In genomic region chr10:71852335-71852937, GRCh38 we compare ENCODE assay signal across 9 cellular contexts. TPM values are rescaled to one million over a fixed set of nuclear protein-coding genes. Genes with fewer than 3 reads are reported as not detected.
DNase-seq lines count a peak whose midpoint lies in the region; ATAC-seq and TF ChIP-seq lines count a peak whose summit lies in the region.
"Had no signal": no experiment of that assay in that cellular context is flagged by ENCODE, and none has a peak within 500 bp of the region (broad histone marks: within the 10 kb centered on the region; RNA-seq: fewer than 3 reads in every experiment).

No MANE protein-coding gene starts in this region.

- POLR2A ChIA-PET in OCI-LY7 (lab: Charles Lee), result interaction anchor here (1.1 to 5.6 kb wide), 5 partner anchors 8 to 26 kb away, joined by 4 to 42 read pairs (median 9); no protein-coding TSS in a partner anchor

- H3K4me1 ChIP-seq in GM23338 (ENCODE audit: insufficient read depth) (peaks cover 21% of the 10 kb centered on the region), OCI-LY7 (ENCODE audit: insufficient read depth, low read length, poor library complexity, severe bottlenecking) (peaks cover 51% of the 10 kb centered on the region), heart left ventricle (peaks cover 0 to 42% (median 31%) of the 10 kb centered on the region in 12 donors), spleen (peaks cover 10 to 49% (median 45%) of the 10 kb centered on the region in 6 donors), testis (peaks cover 21% of the 10 kb centered on the region)

- no peak for DNase-seq in GM23338 (ENCODE audit: low spot score)
- DNase-seq in OCI-LY7 (ENCODE audit: low spot score), result peak; percentile 58
- peak; percentile 53 to 83 (median 59) for DNase-seq in heart left ventricle
- peak; percentile 91 for DNase-seq in spleen
- DNase-seq in testis, result no peak
- no peak for DNase-seq in GF-D8 (lab: John Stamatoyannopoulos, UW)
- DNase-seq in RPMI8226, result no peak
- DNase-seq: NCI-H1048 had no signal

- H3K9me3 ChIP-seq in OCI-LY7 (ENCODE audit: low read length) (no peaks in the 10 kb centered on the region), heart left ventricle (no peaks in the 10 kb centered on the region), spleen (no peaks in the 10 kb centered on the region), testis (no peaks in the 10 kb centered on the region)

- H3K36me3 ChIP-seq in GM23338 (ENCODE audit: insufficient read depth) (no peaks in the 10 kb centered on the region), OCI-LY7 (ENCODE audit: insufficient read depth, low read length) (peaks cover 7% of the 10 kb centered on the region; the same call in 1 of the 2 replicates), heart left ventricle (no peaks in the 10 kb centered on the region), spleen (peaks cover 0 to 4% (median 0%) of the 10 kb centered on the region in 6 donors), testis (ENCODE audit: low read depth, missing control alignments) (no peaks in the 10 kb centered on the region)

- no peaks in the 10 kb centered on the region for H3F3A ChIP-seq in GM23338 (replicated peaks; ENCODE audit: low read depth)

- H3K36me3 Mint-ChIP-seq in GM23338 (ENCODE audit: low read depth), result no peaks in the 10 kb centered on the region

- BruUV-seq in OCI-LY7 (replicated peaks; lab: Mats Ljungman, UMichigan), result no TSS peak

- H3K27ac ChIP-seq in GM23338 (ENCODE audit: low read depth) (no peak overlapping the region), OCI-LY7 (ENCODE audit: low read depth, low read length, poor library complexity, severe bottlenecking) (peak overlapping the region; percentile 55), heart left ventricle (peak overlapping the region in 2 of 12 donors; percentile 97 to 98), spleen (peak overlapping the region in 6 of 8 donors; percentile 32 to 98 (median 96)), testis (peak overlapping the region in 1 of 2 donors; percentile 97)

- no peak for ATAC-seq in GM23338
- ATAC-seq in heart left ventricle, result peak in 1 of 4 donors; percentile 6
- ATAC-seq in activated CD4-positive, CD25-positive, alpha-beta regulatory T cell treated with anti-CD3 and anti-CD28 coated beads, Interleukin-2, amount 50 U/mL, for 24 hours, result no peak

- H3K27me3 Mint-ChIP-seq in GM23338 (ENCODE audit: insufficient read depth, low read depth, poor library complexity), result peaks cover 10% of the 10 kb centered on the region

- H3K79me2 ChIP-seq in GM23338 (replicated peaks; ENCODE audit: insufficient read depth), result peaks cover 33% of the 10 kb centered on the region
- peaks cover 36% of the 10 kb centered on the region for H3K79me2 ChIP-seq in OCI-LY7 (ENCODE audit: insufficient read depth, low read depth, low read length)

- H3K4me3 Mint-ChIP-seq in GM23338, result no peak overlapping the region

- H2AFZ ChIP-seq in GM23338, result peak overlapping the region; percentile 49; the same call in 1 of the 2 replicates
- peak overlapping the region; percentile 20 for H2AFZ ChIP-seq in OCI-LY7 (ENCODE audit: low read length)

- 0 out of 2 replicates have a peak overlapping the region, but pooled peaks have one; percentile 23 for H3K27ac Mint-ChIP-seq in GM23338

- no peak overlapping the region for H3K4me2 ChIP-seq in GM23338
- H3K4me2 ChIP-seq in OCI-LY7 (ENCODE audit: low read length), result peak overlapping the region; percentile 40

- WGBS in heart left ventricle, 4 donors, result 85 to 92% (median 87%) methylated on average over 10 to 11 of the region's 11 CpGs
- 45 to 69% (median 64%) methylated on average over 7 to 11 of the region's 11 CpGs for WGBS in spleen, 5 donors
- 70 to 72% methylated on average over 11 of the region's 11 CpGs for WGBS in testis, 2 donors

- no peaks in the 10 kb centered on the region for H3K9me3 Mint-ChIP-seq in GM23338

- H3K9me2 ChIP-seq in GM23338 (ENCODE audit: insufficient read depth) (no peaks in the 10 kb centered on the region), OCI-LY7 (ENCODE audit: insufficient read depth, low read length) (no peaks in the 10 kb centered on the region)

- CTCF ChIA-PET in OCI-LY7 (lab: Charles Lee; ENCODE audit: unreplicated experiment), result interaction anchor here (0.7 to 1.6 kb wide), 2 partner anchors 15 to 16 kb away, joined by 3 to 9 read pairs; no protein-coding TSS in a partner anchor

- H3K4me3 ChIP-seq in GM23338, result no peak overlapping the region
- no peak overlapping the region for H3K4me3 ChIP-seq in OCI-LY7 (ENCODE audit: low read depth, low read length, poor library complexity, severe bottlenecking)
- no peak overlapping the region for H3K4me3 ChIP-seq in heart left ventricle
- H3K4me3 ChIP-seq in spleen, result peak overlapping the region in 1 of 8 donors; percentile 3
- H3K4me3 ChIP-seq in testis, result no peak overlapping the region

- H4K20me1 ChIP-seq in GM23338 (replicated peaks; ENCODE audit: insufficient read depth) (peaks cover 13% of the 10 kb centered on the region), OCI-LY7 (ENCODE audit: insufficient read depth, low read length) (peaks cover 9% of the 10 kb centered on the region; the same call in 1 of the 2 replicates)

- TF ChIP-seq CTCF in GM23338 (conservative IDR thresholded peaks at IDR 0.05; ENCODE audit: low read depth in 2 of 2), result no peak
- no peak for TF ChIP-seq CTCF in OCI-LY7 (conservative IDR thresholded peaks at IDR 0.05; ENCODE audit: low read length)
- no peak for TF ChIP-seq CTCF in heart left ventricle (IDR thresholded peaks at IDR 0.05)
- TF ChIP-seq CTCF in spleen (IDR thresholded peaks at IDR 0.05 in 8 of 11, conservative IDR thresholded peaks at IDR 0.05 in 3 of 11), result no peak
- no peak for TF ChIP-seq CTCF in testis (IDR thresholded peaks at IDR 0.05)

- peaks cover 21% of the 10 kb centered on the region for H3K4me1 Mint-ChIP-seq in GM23338

- no peaks in the 10 kb centered on the region for H3K27me3 ChIP-seq in GM23338 (ENCODE audit: insufficient read depth)
- no peaks in the 10 kb centered on the region for H3K27me3 ChIP-seq in heart left ventricle
- no peaks in the 10 kb centered on the region for H3K27me3 ChIP-seq in spleen (replicated peaks in 1 of 7)
- no peaks in the 10 kb centered on the region for H3K27me3 ChIP-seq in testis

- intact Hi-C loops in OCI-LY7 (cut with micrococcal nuclease; ENCODE audit: unreplicated experiment) (loop anchor here (10.0 kb wide), 1 partner anchor 462 kb away; no protein-coding TSS in a partner anchor), heart left ventricle (cut with DNase I) (no loop called here), spleen (cut with DNase I; ENCODE audit: low total_unique reads) (no loop called here), testis (cut with DNase I; ENCODE audit: low total_unique reads) (no loop called here)

- TF ChIP-seq POLR2A in heart left ventricle (IDR thresholded peaks at IDR 0.05) (no peak), spleen (IDR thresholded peaks at IDR 0.05) (no peak), testis (IDR thresholded peaks at IDR 0.05) (no peak)

TF ChIP-seq in GM23338, 12 proteins besides CTCF, POLR2A, EP300 and RAD21:
- no peak for TF ChIP-seq ZNF114 (CRISPR knock-in tag; IDR thresholded peaks at IDR 0.05)
TF ChIP-seq in GM23338: peak in this region for 0.

RNA-seq across cellular contexts. Expression of gene PSAP, which starts 1.4 kb away (rescaled TPM):
- total RNA-seq in GM23338 (2014; rRNA removed; shearing (Covaris generic)), result 362 and 391 TPM in 2 replicates
- polyA plus RNA-seq in GM23338 (2016; fragmentation: Nextera tagmentation; extraction: Ambion mirVana), result 144 and 151 TPM in 2 replicates
- total RNA-seq in OCI-LY7 (2014; rRNA removed; shearing (Covaris generic)), result 156 and 163 TPM in 2 replicates
- 186 and 200 TPM in 2 replicates for total RNA-seq in OCI-LY7 (2022)
- total RNA-seq in heart left ventricle, result 1,000 to 10,000 TPM; 1,282 to 2,171 (median 1,665) TPM
- 1,000 to 10,000 TPM in 1 of 2 donors, 100 to 1,000 TPM in 1; 454 to 1,132 TPM for polyA plus RNA-seq in heart left ventricle
- total RNA-seq in spleen, result 1,000 to 10,000 TPM; 1,269 to 1,826 (median 1,507) TPM
- polyA plus RNA-seq in spleen, result 100 to 1,000 TPM; 363 to 690 (median 437) TPM
- 1,000 to 10,000 TPM; 1,011 to 1,399 TPM for total RNA-seq in testis
- 1,346 TPM for polyA plus RNA-seq in testis (ENCODE audit: insufficient read depth, low read depth, low replicate concordance)

Comparison
In these comparisons a context has a peak if more than half of its experiments do, and no peak if none do; other contexts are left out.
1. DNase-seq: peak in OCI-LY7 (single experiment), heart left ventricle (5 of 5) and spleen (single experiment); none in GM23338 (single experiment), testis (single experiment), GF-D8 (single experiment) and RPMI8226 (single experiment).